ENCODE assay signal across 1 cellular context in the genomic region with DNA sequence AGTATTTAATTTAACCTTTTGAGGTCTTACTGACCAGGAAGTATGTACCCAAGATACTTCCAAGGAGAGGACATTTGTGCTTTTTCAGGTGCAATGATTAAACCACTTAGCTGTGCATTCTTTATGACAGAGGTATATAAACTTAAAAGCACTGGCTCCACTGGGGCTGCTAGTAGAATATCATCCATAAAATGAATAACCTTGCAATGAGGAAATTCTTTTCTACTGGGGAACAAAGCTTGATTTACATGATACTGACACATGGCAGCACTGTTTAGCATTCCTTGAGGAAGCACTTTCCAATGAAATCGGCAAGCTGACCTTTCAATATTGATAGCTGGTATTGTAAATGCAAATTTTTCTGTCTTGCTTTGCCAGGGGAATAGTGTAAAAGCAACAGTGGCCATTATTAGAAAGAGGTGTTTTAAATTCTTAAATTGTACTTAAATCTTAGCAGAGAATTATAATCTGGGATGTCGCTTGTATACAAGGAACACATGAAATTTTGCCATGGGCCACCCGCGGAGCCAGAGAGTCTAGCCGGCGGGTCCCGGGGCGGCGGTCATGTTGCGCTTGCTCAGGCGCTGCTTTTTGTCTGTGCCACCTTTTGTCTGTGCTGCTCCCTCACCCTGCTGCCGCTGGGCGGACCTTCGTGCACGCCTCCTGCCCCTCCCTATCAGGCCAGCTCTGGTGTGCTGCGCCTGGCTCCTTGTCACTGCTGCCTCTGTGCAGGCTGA.
TF ChIP-seq lines count a peak whose summit lies in the region.

No MANE protein-coding gene starts in this region.

TF ChIP-seq in HEK293, 187 proteins besides CTCF, POLR2A, EP300 and RAD21 (continued from another document):
- TF ChIP-seq PRDM10 (tag by site-specific recombination; IDR thresholded peaks at IDR 0.05) (peak; percentile 39; the same call in 1 of the 2 replicates), ZNF660 (tag by site-specific recombination; IDR thresholded peaks at IDR 0.05) (peak; percentile 78), SP2 (tag by site-specific recombination; IDR thresholded peaks at IDR 0.05) (peak; percentile 60), OSR2 (tag by site-specific recombination; IDR thresholded peaks at IDR 0.05) (0 out of 2 replicates have a peak, but pooled peaks have one; percentile 34), ZNF423 (tag by site-specific recombination; IDR thresholded peaks at IDR 0.05) (0 out of 2 replicates have a peak, but pooled peaks have one; percentile 31), ZBTB20 (tag by site-specific recombination; IDR thresholded peaks at IDR 0.05) (peak; percentile 29; the same call in 1 of the 2 replicates)
- TF ChIP-seq, protein P1, sequence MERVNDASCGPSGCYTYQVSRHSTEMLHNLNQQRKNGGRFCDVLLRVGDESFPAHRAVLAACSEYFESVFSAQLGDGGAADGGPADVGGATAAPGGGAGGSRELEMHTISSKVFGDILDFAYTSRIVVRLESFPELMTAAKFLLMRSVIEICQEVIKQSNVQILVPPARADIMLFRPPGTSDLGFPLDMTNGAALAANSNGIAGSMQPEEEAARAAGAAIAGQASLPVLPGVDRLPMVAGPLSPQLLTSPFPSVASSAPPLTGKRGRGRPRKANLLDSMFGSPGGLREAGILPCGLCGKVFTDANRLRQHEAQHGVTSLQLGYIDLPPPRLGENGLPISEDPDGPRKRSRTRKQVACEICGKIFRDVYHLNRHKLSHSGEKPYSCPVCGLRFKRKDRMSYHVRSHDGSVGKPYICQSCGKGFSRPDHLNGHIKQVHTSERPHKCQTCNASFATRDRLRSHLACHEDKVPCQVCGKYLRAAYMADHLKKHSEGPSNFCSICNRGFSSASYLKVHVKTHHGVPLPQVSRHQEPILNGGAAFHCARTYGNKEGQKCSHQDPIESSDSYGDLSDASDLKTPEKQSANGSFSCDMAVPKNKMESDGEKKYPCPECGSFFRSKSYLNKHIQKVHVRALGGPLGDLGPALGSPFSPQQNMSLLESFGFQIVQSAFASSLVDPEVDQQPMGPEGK (tag by site-specific recombination; IDR thresholded peaks at IDR 0.05): 0 out of 2 replicates have a peak, but pooled peaks have one; percentile 42
- TF ChIP-seq, protein P2, sequence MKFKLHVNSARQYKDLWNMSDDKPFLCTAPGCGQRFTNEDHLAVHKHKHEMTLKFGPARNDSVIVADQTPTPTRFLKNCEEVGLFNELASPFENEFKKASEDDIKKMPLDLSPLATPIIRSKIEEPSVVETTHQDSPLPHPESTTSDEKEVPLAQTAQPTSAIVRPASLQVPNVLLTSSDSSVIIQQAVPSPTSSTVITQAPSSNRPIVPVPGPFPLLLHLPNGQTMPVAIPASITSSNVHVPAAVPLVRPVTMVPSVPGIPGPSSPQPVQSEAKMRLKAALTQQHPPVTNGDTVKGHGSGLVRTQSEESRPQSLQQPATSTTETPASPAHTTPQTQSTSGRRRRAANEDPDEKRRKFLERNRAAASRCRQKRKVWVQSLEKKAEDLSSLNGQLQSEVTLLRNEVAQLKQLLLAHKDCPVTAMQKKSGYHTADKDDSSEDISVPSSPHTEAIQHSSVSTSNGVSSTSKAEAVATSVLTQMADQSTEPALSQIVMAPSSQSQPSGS (tag by site-specific recombination; IDR thresholded peaks at IDR 0.05; ENCODE audit: low read depth): no peak
